Comparison of ENCODE assay signal across 7 cellular contexts in the genomic region with DNA sequence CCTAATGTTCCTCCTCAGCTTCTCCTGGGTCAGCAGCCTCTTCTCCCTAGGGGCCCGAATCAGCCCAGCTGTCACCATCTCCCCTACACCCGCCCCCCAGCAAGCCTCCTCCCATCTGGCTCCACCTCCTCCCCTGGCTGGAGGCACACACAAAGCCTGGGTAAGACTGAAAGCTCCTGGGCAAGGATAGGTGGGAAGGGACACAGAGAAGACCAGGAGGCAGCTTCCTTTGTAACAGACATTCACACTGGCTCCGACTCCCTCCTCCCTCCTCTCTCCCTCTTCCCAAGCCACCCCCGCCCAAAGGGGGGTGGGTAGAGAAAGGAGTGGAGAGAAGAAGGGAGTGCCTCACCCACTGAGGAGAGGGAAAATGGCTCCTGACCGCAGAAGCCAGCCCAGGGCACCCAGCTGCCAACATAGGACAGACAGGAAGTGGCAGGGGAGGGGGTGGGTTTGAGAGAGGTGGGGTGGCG. TPM values are rescaled to one million over a fixed set of nuclear protein-coding genes. Genes with fewer than 3 reads are reported as not detected.
DNase-seq lines count a peak whose midpoint lies in the region; ATAC-seq and TF ChIP-seq lines count a peak whose summit lies in the region.

No MANE protein-coding gene starts in this region.

- H2BK20ac ChIP-seq in H9 (ENCODE audit: low read depth, low read length, poor library complexity, severe bottlenecking): no peak overlapping the region

- H3K9me3 ChIP-seq in H9 (ENCODE audit: control insufficient read depth, low read depth, low read length) (no peaks in the 10 kb centered on the region), ectodermal cell (ENCODE audit: control insufficient read depth, low read length) (no peaks in the 10 kb centered on the region)

- no peaks in the 10 kb centered on the region for H4K20me1 ChIP-seq in H9 (ENCODE audit: control insufficient read depth, insufficient read depth, insufficient read length)

- H3K9me3 Mint-ChIP-seq in H9: no peaks in the 10 kb centered on the region
- H3K9me3 Mint-ChIP-seq in natural killer cell treated with Interleukin-12 subunit alpha and Interleukin-12 subunit beta and Interleukin-15 and Interleukin-18, amount 100 ng/mL, for 72 hours: no peaks in the 10 kb centered on the region

- H3K36me3 ChIP-seq in ectodermal cell (ENCODE audit: control insufficient read depth, insufficient read depth, low read length): peaks cover 43% of the 10 kb centered on the region

- H3K4me1 ChIP-seq in H9 (ENCODE audit: insufficient read depth, low read length): peaks cover 2% of the 10 kb centered on the region; the same call in 1 of the 2 replicates
- H3K4me1 ChIP-seq in ectodermal cell (ENCODE audit: control insufficient read depth, insufficient read depth, low read length): peaks cover 25% of the 10 kb centered on the region

- H3K14ac ChIP-seq in H9 (ENCODE audit: insufficient read depth, low read length): no peak overlapping the region

- no peak overlapping the region for H2AK5ac ChIP-seq in H9 (ENCODE audit: insufficient read length, low read length)

- H3K18ac ChIP-seq in H9 (ENCODE audit: insufficient read length, low read depth, low read length): no peak overlapping the region

- H2BK120ac ChIP-seq in H9 (ENCODE audit: low read depth, low read length, poor library complexity, severe bottlenecking): no peak overlapping the region

- H3K27me3 Mint-ChIP-seq in H9 (ENCODE audit: low read depth): no peaks in the 10 kb centered on the region
- H3K27me3 Mint-ChIP-seq in natural killer cell treated with Interleukin-12 subunit alpha and Interleukin-12 subunit beta and Interleukin-15 and Interleukin-18, amount 100 ng/mL, for 72 hours: no peaks in the 10 kb centered on the region

- H3K36me3 Mint-ChIP-seq in H9 (ENCODE audit: insufficient read depth in 1 of 3, low read depth in 3 of 3): peaks cover 60 to 78% (median 76%) of the 10 kb centered on the region in 3 experiments
- peaks cover 38% of the 10 kb centered on the region for H3K36me3 Mint-ChIP-seq in natural killer cell treated with Interleukin-12 subunit alpha and Interleukin-12 subunit beta and Interleukin-15 and Interleukin-18, amount 100 ng/mL, for 72 hours

- H3K4me3 ChIP-seq in ectodermal cell (ENCODE audit: insufficient read depth, low read depth, low read length): peak overlapping the region; percentile 0

- peaks cover 5% of the 10 kb centered on the region for H3K23me2 ChIP-seq in H9 (ENCODE audit: insufficient read length, low read depth, low read length, poor library complexity, severe bottlenecking)

- H3K4me3 Mint-ChIP-seq in H9: peak overlapping the region in 1 of 2 experiments; percentile 46; a peak in 3 of 5 replicates
- H3K4me3 Mint-ChIP-seq in natural killer cell treated with Interleukin-12 subunit alpha and Interleukin-12 subunit beta and Interleukin-15 and Interleukin-18, amount 100 ng/mL, for 72 hours: no peak overlapping the region

- H3K4me1 Mint-ChIP-seq in H9: peaks cover 29 to 32% of the 10 kb centered on the region in 2 experiments
- peaks cover 46 to 47% of the 10 kb centered on the region in 2 donors for H3K4me1 Mint-ChIP-seq in natural killer cell treated with Interleukin-12 subunit alpha and Interleukin-12 subunit beta and Interleukin-15 and Interleukin-18, amount 100 ng/mL, for 72 hours (ENCODE audit: low read depth in 2 of 2)

- ATAC-seq in SK-N-SH treated with all-trans-retinoic acid at 6 μM for 48 hours: peak; percentile 3; the same call in 2 of the 3 replicates
- no peak for ATAC-seq in natural killer cell treated with Interleukin-12 subunit alpha and Interleukin-12 subunit beta and Interleukin-15 and Interleukin-18, amount 100 ng/mL, for 72 hours
- ATAC-seq in HG03354 (IDR thresholded peaks at IDR 0.05; ENCODE audit: poor library complexity, severe bottlenecking, unreplicated experiment): no peak
- no peak for ATAC-seq in GM21360 (IDR thresholded peaks at IDR 0.05; ENCODE audit: unreplicated experiment)

- no peak overlapping the region for H4K8ac ChIP-seq in H9 (replicated peaks; ENCODE audit: insufficient read length, low read depth, low read length)

- H3K4me2 ChIP-seq in H9 (ENCODE audit: insufficient read depth, insufficient read length, low read length): no peak overlapping the region

- no peak overlapping the region for H3K27ac ChIP-seq in H9 (ENCODE audit: insufficient read length, low read depth, low read length)
- no peak overlapping the region for H3K27ac ChIP-seq in ectodermal cell (ENCODE audit: insufficient read depth, low read depth, low read length, poor library complexity, severe bottlenecking)

- no CpG with 5 or more reads among the region's 6 CpGs for WGBS in H9 (ENCODE audit: extremely low coverage, insufficient read length, low lambda C conversion rate)
- WGBS in ectodermal cell, 2 experiments: 55 to 73% methylated on average over 3 to 4 of the region's 6 CpGs

- no peak overlapping the region for H2BK5ac ChIP-seq in H9 (ENCODE audit: insufficient read length, low read length)

- H3K27me3 ChIP-seq in H9 (ENCODE audit: insufficient read depth, low read length) (no peaks in the 10 kb centered on the region), ectodermal cell (ENCODE audit: control insufficient read depth, insufficient read depth, low read length, poor library complexity, severe bottlenecking) (no peaks in the 10 kb centered on the region)

- no peak overlapping the region for H4K5ac ChIP-seq in H9 (ENCODE audit: insufficient read length, low read depth, low read length)

- peak overlapping the region in 1 of 3 experiments; percentile 70; a peak in 3 of 7 replicates for H3K27ac Mint-ChIP-seq in H9
- peak overlapping the region; percentile 83 to 86 for H3K27ac Mint-ChIP-seq in natural killer cell treated with Interleukin-12 subunit alpha and Interleukin-12 subunit beta and Interleukin-15 and Interleukin-18, amount 100 ng/mL, for 72 hours

- TF ChIP-seq CTCF in H9 (conservative IDR thresholded peaks at IDR 0.05): no peak

- no peak overlapping the region for H3T11ph ChIP-seq in H9 (ENCODE audit: low read length)

- DNase-seq in H9: peak; percentile 41
- no peak for DNase-seq in natural killer cell treated with Interleukin-12 subunit alpha and Interleukin-12 subunit beta and Interleukin-15 and Interleukin-18, amount 100 ng/mL, for 72 hours (ENCODE audit: low spot score)
- no peak for DNase-seq in GOT3 (lab: John Stamatoyannopoulos, UW)

- no peak overlapping the region for H3K23ac ChIP-seq in H9 (ENCODE audit: insufficient read length, low read depth, low read length)

- no peak overlapping the region for H4K91ac ChIP-seq in H9 (ENCODE audit: insufficient read length, low read depth, low read length)

- no peak overlapping the region for H3K56ac ChIP-seq in H9 (ENCODE audit: insufficient read length, low read depth, low read length)

- no peak overlapping the region for H2BK12ac ChIP-seq in H9 (ENCODE audit: insufficient read length, low read depth, low read length)

- H3K9ac ChIP-seq in H9 (ENCODE audit: extremely low read depth, insufficient read length, low read length): no peak overlapping the region

- no peak overlapping the region for H2AFZ ChIP-seq in H9 (ENCODE audit: low read length)

- peaks cover 3% of the 10 kb centered on the region for H3K79me1 ChIP-seq in H9 (ENCODE audit: insufficient read depth, low read depth, low read length, poor library complexity, severe bottlenecking)

- peaks cover 27% of the 10 kb centered on the region; the same call in 1 of the 2 replicates for H3K79me2 ChIP-seq in H9 (ENCODE audit: insufficient read depth, low read length)

- H3K4ac ChIP-seq in H9 (ENCODE audit: low read depth, low read length): no peak overlapping the region

- H2BK15ac ChIP-seq in H9 (ENCODE audit: low read depth, low read length): no peak overlapping the region

TF ChIP-seq in SK-N-SH treated with all-trans-retinoic acid at 6 μM for 48 hours, 23 proteins besides CTCF, POLR2A, EP300 and RAD21:
- no peak for TF ChIP-seq ZNF8 (CRISPR knock-in tag; IDR thresholded peaks at IDR 0.05)
- TF ChIP-seq ESRRG (CRISPR knock-in tag; IDR thresholded peaks at IDR 0.05): no peak
- TF ChIP-seq SNAI2 (CRISPR knock-in tag; IDR thresholded peaks at IDR 0.05): no peak
- no peak for TF ChIP-seq OSR1 (CRISPR knock-in tag; IDR thresholded peaks at IDR 0.05)
- no peak for TF ChIP-seq RARB (CRISPR knock-in tag; IDR thresholded peaks at IDR 0.05)
- no peak for TF ChIP-seq ZC3H10 (CRISPR knock-in tag; IDR thresholded peaks at IDR 0.05)

RNA-seq across cellular contexts. Expression of a gene that starts 4.0 kb away (rescaled TPM):
- total RNA-seq in H9 (2021): 334 and 346 TPM in 2 replicates
- 366 TPM for polyA plus RNA-seq in ectodermal cell (2013, experiment 1 of 4)
- 424 TPM for polyA plus RNA-seq in ectodermal cell (2013, experiment 2 of 4)
- polyA plus RNA-seq in ectodermal cell (2013, experiment 3 of 4): 291 TPM
- 332 TPM for polyA plus RNA-seq in ectodermal cell (2013, experiment 4 of 4)
- 100 to 1,000 TPM; 239 to 352 TPM for total RNA-seq in natural killer cell treated with Interleukin-12 subunit alpha and Interleukin-12 subunit beta and Interleukin-15 and Interleukin-18, amount 100 ng/mL, for 72 hours

RNA-seq across cellular contexts. Expression of a gene that starts 32.6 kb away (rescaled TPM):
- total RNA-seq in H9 (2021): 0.22 TPM in 2 replicates
- 0.26 TPM for polyA plus RNA-seq in ectodermal cell (2013, experiment 1 of 4)
- 0.48 TPM for polyA plus RNA-seq in ectodermal cell (2013, experiment 2 of 4)
- 0.21 TPM for polyA plus RNA-seq in ectodermal cell (2013, experiment 3 of 4)
- polyA plus RNA-seq in ectodermal cell (2013, experiment 4 of 4): 0.24 TPM
- 10 to 100 TPM in 1 of 2 donors, 1 to 10 TPM in 1; 5.6 to 10.6 TPM for total RNA-seq in natural killer cell treated with Interleukin-12 subunit alpha and Interleukin-12 subunit beta and Interleukin-15 and Interleukin-18, amount 100 ng/mL, for 72 hours

RNA-seq across cellular contexts. Expression of a gene that starts 35.0 kb away (rescaled TPM):
- 136 and 137 TPM in 2 replicates for total RNA-seq in H9 (2021)
- polyA plus RNA-seq in ectodermal cell (2013, experiment 1 of 4): 69.2 TPM
- polyA plus RNA-seq in ectodermal cell (2013, experiment 2 of 4): 65.2 TPM
- polyA plus RNA-seq in ectodermal cell (2013, experiment 3 of 4): 46.9 TPM
- polyA plus RNA-seq in ectodermal cell (2013, experiment 4 of 4): 57.9 TPM
- total RNA-seq in natural killer cell treated with Interleukin-12 subunit alpha and Interleukin-12 subunit beta and Interleukin-15 and Interleukin-18, amount 100 ng/mL, for 72 hours: 100 to 1,000 TPM; 103 to 201 TPM

RNA-seq across cellular contexts. Expression of a gene that starts 44.1 kb away (rescaled TPM):
- 1.3 and 1.9 TPM in 2 replicates for total RNA-seq in H9 (2021)
- 10.5 TPM for polyA plus RNA-seq in ectodermal cell (2013, experiment 1 of 4)
- 6.0 TPM for polyA plus RNA-seq in ectodermal cell (2013, experiment 2 of 4)
- polyA plus RNA-seq in ectodermal cell (2013, experiment 3 of 4): 3.3 TPM
- polyA plus RNA-seq in ectodermal cell (2013, experiment 4 of 4): 6.0 TPM
- total RNA-seq in natural killer cell treated with Interleukin-12 subunit alpha and Interleukin-12 subunit beta and Interleukin-15 and Interleukin-18, amount 100 ng/mL, for 72 hours: 1 to 10 TPM in 1 of 2 donors, under 1 TPM in 1; 0.98 to 2.1 TPM

RNA-seq across cellular contexts. Expression of a gene that starts 47.3 kb away (rescaled TPM):
- 16.3 and 17.9 TPM in 2 replicates for total RNA-seq in H9 (2021)
- 16.3 TPM for polyA plus RNA-seq in ectodermal cell (2013, experiment 1 of 4)
- 18.3 TPM for polyA plus RNA-seq in ectodermal cell (2013, experiment 2 of 4)
- 17.2 TPM for polyA plus RNA-seq in ectodermal cell (2013, experiment 3 of 4)
- polyA plus RNA-seq in ectodermal cell (2013, experiment 4 of 4): 19.8 TPM
- total RNA-seq in natural killer cell treated with Interleukin-12 subunit alpha and Interleukin-12 subunit beta and Interleukin-15 and Interleukin-18, amount 100 ng/mL, for 72 hours: 10 to 100 TPM; 28.0 to 30.5 TPM
